16 cellular contexts compared by ENCODE assay signal in genomic region chr12:96244826-96245225, GRCh38. TPM values are rescaled to one million over a fixed set of nuclear protein-coding genes. Genes with fewer than 3 reads are reported as not detected.
DNase-seq lines count a peak whose midpoint lies in the region; ATAC-seq and TF ChIP-seq lines count a peak whose summit lies in the region.
"Had no signal": no experiment of that assay in that cellular context is flagged by ENCODE, and none has a peak within 500 bp of the region (broad histone marks: within the 10 kb centered on the region; RNA-seq: fewer than 3 reads in every experiment).

No MANE protein-coding gene starts in this region.

- no peak overlapping the region for H3K4me3 ChIP-seq in effector memory CD4-positive, alpha-beta T cell (ENCODE audit: insufficient read depth, low read depth, low read length, poor library complexity, severe bottlenecking)
- H3K4me3 ChIP-seq: BLaER1, PC-9 had no signal

- CTCF ChIA-PET in activated CD4-positive, alpha-beta T cell treated with anti-CD3 and anti-CD28 coated beads for 36 hours (lab: Charles Lee): no interaction called here
- CTCF ChIA-PET in CD4-positive, alpha-beta T cell (lab: Charles Lee): no interaction called here

- H3K4me1 ChIP-seq in effector memory CD4-positive, alpha-beta T cell (ENCODE audit: control insufficient read depth, insufficient read depth, low read length, poor library complexity, severe bottlenecking): peaks cover 30% of the 10 kb centered on the region

- H3K27me3 ChIP-seq in CD4-positive, alpha-beta T cell (ENCODE audit: control insufficient read depth, insufficient read depth, low read length): no peaks in the 10 kb centered on the region
- H3K27me3 ChIP-seq in effector memory CD4-positive, alpha-beta T cell (replicated peaks; ENCODE audit: control insufficient read depth, insufficient read depth, low read length, poor library complexity, severe bottlenecking): no peaks in the 10 kb centered on the region
- H3K27me3 ChIP-seq: BLaER1 had no signal

- ATAC-seq in activated CD4-positive, alpha-beta T cell treated with anti-CD3 and anti-CD28 coated beads for 36 hours: no peak
- ATAC-seq in CD4-positive, alpha-beta T cell (ENCODE audit: poor library complexity): no peak
- no peak for ATAC-seq in effector memory CD8-positive, alpha-beta T cell (replicated peaks)

- intact Hi-C loops in activated CD4-positive, alpha-beta T cell treated with anti-CD3 and anti-CD28 coated beads for 36 hours (cut with DNase I, micrococcal nuclease): no loop called here
- intact Hi-C loops in CD4-positive, alpha-beta T cell (cut with DNase I, micrococcal nuclease): no loop called here

- H3K36me3 Mint-ChIP-seq in activated CD4-positive, alpha-beta T cell treated with anti-CD3 and anti-CD28 coated beads for 36 hours (ENCODE audit: low read depth): peaks cover 36% of the 10 kb centered on the region
- H3K36me3 Mint-ChIP-seq in CD4-positive, alpha-beta T cell (ENCODE audit: low read depth): peaks cover 80% of the 10 kb centered on the region
- peaks cover 76% of the 10 kb centered on the region for H3K36me3 Mint-ChIP-seq in effector memory CD8-positive, alpha-beta T cell (ENCODE audit: insufficient read depth)

- H3K4me3 Mint-ChIP-seq in activated CD4-positive, alpha-beta T cell treated with anti-CD3 and anti-CD28 coated beads for 36 hours: no peak overlapping the region
- H3K4me3 Mint-ChIP-seq in CD4-positive, alpha-beta T cell: no peak overlapping the region
- no peak overlapping the region for H3K4me3 Mint-ChIP-seq in effector memory CD8-positive, alpha-beta T cell

- no peak for DNase-seq in activated CD4-positive, alpha-beta T cell treated with anti-CD3 and anti-CD28 coated beads for 36 hours
- no peak for DNase-seq in activated CD4-positive, alpha-beta T cell treated with anti-CD3 and anti-CD28 coated beads for 4 hours
- no peak for DNase-seq in CD4-positive, alpha-beta T cell
- DNase-seq in effector memory CD8-positive, alpha-beta T cell: no peak
- peak; percentile 18 for DNase-seq in stimulated activated CD8-positive, alpha-beta memory T cell treated with anti-CD3 and anti-CD28 coated beads, Interleukin-4, amount 100 ng/mL, for 48 hours
- DNase-seq in activated gamma-delta T cell treated with Interleukin-2 at 50 U/mL for 16 hours (no peak), NCI-H146 treated with DMSO at 0.1 percent for 48 hours (lab: John Stamatoyannopoulos, UW; ENCODE audit: unreplicated experiment) (no peak)
- DNase-seq in effector memory CD4-positive, alpha-beta T cell: no peak
- DNase-seq: DMS 273 treated with DMSO at 0.1 percent for 48 hours, GF-D8, KG1, NCI-H1417 treated with DMSO at 0.1 percent for 48 hours, NCI-H2029, NCI-H510A, PC-9 had no signal

- no peaks in the 10 kb centered on the region for H3K9me3 Mint-ChIP-seq in activated CD4-positive, alpha-beta T cell treated with anti-CD3 and anti-CD28 coated beads for 36 hours (ENCODE audit: low read depth)
- no peaks in the 10 kb centered on the region for H3K9me3 Mint-ChIP-seq in CD4-positive, alpha-beta T cell
- no peaks in the 10 kb centered on the region for H3K9me3 Mint-ChIP-seq in effector memory CD8-positive, alpha-beta T cell

- H3K4me1 Mint-ChIP-seq in activated CD4-positive, alpha-beta T cell treated with anti-CD3 and anti-CD28 coated beads for 36 hours: peaks cover 60% of the 10 kb centered on the region
- H3K4me1 Mint-ChIP-seq in CD4-positive, alpha-beta T cell (ENCODE audit: low read depth): peaks cover 70% of the 10 kb centered on the region
- H3K4me1 Mint-ChIP-seq in effector memory CD8-positive, alpha-beta T cell (ENCODE audit: low read depth in 2 of 2): peaks cover 43% of the 10 kb centered on the region in 2 donors

- no peaks in the 10 kb centered on the region for H3K9me3 ChIP-seq in CD4-positive, alpha-beta T cell (ENCODE audit: control insufficient read depth, low read length)
- no peaks in the 10 kb centered on the region for H3K9me3 ChIP-seq in effector memory CD4-positive, alpha-beta T cell (ENCODE audit: control insufficient read depth, low read length)
- H3K9me3 ChIP-seq: BLaER1 had no signal

- H3K27me3 Mint-ChIP-seq in activated CD4-positive, alpha-beta T cell treated with anti-CD3 and anti-CD28 coated beads for 36 hours: no peaks in the 10 kb centered on the region
- no peaks in the 10 kb centered on the region for H3K27me3 Mint-ChIP-seq in CD4-positive, alpha-beta T cell
- H3K27me3 Mint-ChIP-seq in effector memory CD8-positive, alpha-beta T cell: no peaks in the 10 kb centered on the region

- peak overlapping the region; percentile 6 for H3K27ac Mint-ChIP-seq in activated CD4-positive, alpha-beta T cell treated with anti-CD3 and anti-CD28 coated beads for 36 hours
- H3K27ac Mint-ChIP-seq in CD4-positive, alpha-beta T cell: peak overlapping the region; percentile 68
- H3K27ac Mint-ChIP-seq in effector memory CD8-positive, alpha-beta T cell: peak overlapping the region; percentile 38 to 49

- peaks cover 42% of the 10 kb centered on the region for H3K36me3 ChIP-seq in effector memory CD4-positive, alpha-beta T cell (ENCODE audit: control insufficient read depth, insufficient read depth, low read length)

- no peak overlapping the region for H3K27ac ChIP-seq in CD4-positive, alpha-beta T cell (ENCODE audit: low read depth, low read length)
- H3K27ac ChIP-seq in effector memory CD4-positive, alpha-beta T cell (ENCODE audit: insufficient read depth, low read length, poor library complexity, severe bottlenecking): no peak overlapping the region
- H3K27ac ChIP-seq: BLaER1, PC-9 had no signal

- TF ChIP-seq CTCF in CD4-positive, alpha-beta T cell (IDR thresholded peaks at IDR 0.05): no peak

- POLR2A ChIA-PET in activated CD4-positive, alpha-beta T cell treated with anti-CD3 and anti-CD28 coated beads for 36 hours (lab: Charles Lee): interaction anchor here (0.6 kb wide), 1 partner anchor 49 kb away, joined by 3 read pairs; no protein-coding TSS in a partner anchor
- POLR2A ChIA-PET in CD4-positive, alpha-beta T cell (lab: Charles Lee): no interaction called here

RNA-seq across cellular contexts. Expression of gene ELK3, which starts 50.7 kb away (rescaled TPM):
- 10 to 100 TPM; 17.0 to 17.4 TPM for total RNA-seq in activated CD4-positive, alpha-beta T cell treated with anti-CD3 and anti-CD28 coated beads for 36 hours
- 10 to 100 TPM; 26.8 to 31.5 TPM for total RNA-seq in CD4-positive, alpha-beta T cell

Comparison
In these comparisons a context has a peak if more than half of its experiments do, and no peak if none do; other contexts are left out.
1. H3K27ac Mint-ChIP-seq: peak in every context shown above with its lines; median percentile 68 in CD4-positive, alpha-beta T cell; 44 in effector memory CD8-positive, alpha-beta T cell; 6 in activated CD4-positive, alpha-beta T cell treated with anti-CD3 and anti-CD28 coated beads for 36 hours.